10 cellular contexts compared by ENCODE assay signal in genomic region chr2:46131-46470, GRCh38. TPM values are rescaled to one million over a fixed set of nuclear protein-coding genes. Genes with fewer than 3 reads are reported as not detected.
DNase-seq lines count a peak whose midpoint lies in the region; TF ChIP-seq lines count a peak whose summit lies in the region.
"Had no signal": no experiment of that assay in that cellular context is flagged by ENCODE, and none has a peak within 500 bp of the region (broad histone marks: within the 10 kb centered on the region; RNA-seq: fewer than 3 reads in every experiment).

No MANE protein-coding gene starts in this region.

- H3K27ac Mint-ChIP-seq in activated CD4-positive, alpha-beta T cell treated with anti-CD3 and anti-CD28 coated beads, Interleukin-2, amount 10 ng/mL, durations not matched to agents 24 days and 14 days, result no peak overlapping the region
- no peak overlapping the region for H3K27ac Mint-ChIP-seq in activated CD4-positive, alpha-beta T cell treated with anti-CD3 and anti-CD28 coated beads, Interleukin-2, amount 10 ng/mL, durations not matched to agents 7 days and 5 days

- in situ Hi-C loops in transverse colon (cut with MboI; ENCODE audit: low pct_ligation_motif_present in 1 of 4, low pct_unique_long_range_greater_than_20kb in 1 of 4, low sequenced_read_pairs in 3 of 4), result no loop called here

- H3K27ac ChIP-seq in ectodermal cell (ENCODE audit: insufficient read depth, low read depth, low read length, poor library complexity, severe bottlenecking), result no peak overlapping the region
- H3K27ac ChIP-seq in mesendoderm (ENCODE audit: low read depth, low read length), result no peak overlapping the region
- peak overlapping the region; percentile 88 to 93 (median 92) for H3K27ac ChIP-seq in transverse colon

- peaks cover 18% of the 10 kb centered on the region for H3K4me1 Mint-ChIP-seq in activated CD4-positive, alpha-beta T cell treated with anti-CD3 and anti-CD28 coated beads, Interleukin-2, amount 10 ng/mL, durations not matched to agents 24 days and 14 days
- peaks cover 7% of the 10 kb centered on the region for H3K4me1 Mint-ChIP-seq in activated CD4-positive, alpha-beta T cell treated with anti-CD3 and anti-CD28 coated beads, Interleukin-2, amount 10 ng/mL, durations not matched to agents 7 days and 5 days

- H3K56ac ChIP-seq in mesendoderm (ENCODE audit: low read length), result peak overlapping the region; percentile 80

- H3K4me3 ChIP-seq in ectodermal cell (ENCODE audit: insufficient read depth, low read depth, low read length) (peak overlapping the region; percentile 53), mesendoderm (ENCODE audit: low read length) (peak overlapping the region; percentile 56), transverse colon (peak overlapping the region; percentile 11 to 73 (median 67))

- CTCF ChIA-PET in activated CD4-positive, alpha-beta T cell treated with anti-CD3 and anti-CD28 coated beads, Interleukin-2, amount 10 ng/mL, durations not matched to agents 7 days and 5 days (lab: Charles Lee), result no interaction called here
- CTCF ChIA-PET in GM10248 (lab: Yijun Ruan, JAX), result no interaction called here

- H3K36me3 ChIP-seq in ectodermal cell (ENCODE audit: control insufficient read depth, insufficient read depth, low read length) (no peaks in the 10 kb centered on the region), mesendoderm (ENCODE audit: control insufficient read depth, insufficient read depth, low read length) (no peaks in the 10 kb centered on the region), transverse colon (no peaks in the 10 kb centered on the region)

- H3K9me3 Mint-ChIP-seq in activated CD4-positive, alpha-beta T cell treated with anti-CD3 and anti-CD28 coated beads, Interleukin-2, amount 10 ng/mL, durations not matched to agents 24 days and 14 days, result no peaks in the 10 kb centered on the region
- H3K9me3 Mint-ChIP-seq in activated CD4-positive, alpha-beta T cell treated with anti-CD3 and anti-CD28 coated beads, Interleukin-2, amount 10 ng/mL, durations not matched to agents 7 days and 5 days, result no peaks in the 10 kb centered on the region

- H3K27me3 ChIP-seq in ectodermal cell (ENCODE audit: control insufficient read depth, insufficient read depth, low read length, poor library complexity, severe bottlenecking) (peaks cover 49% of the 10 kb centered on the region), mesendoderm (ENCODE audit: insufficient read depth, low read length, poor library complexity) (no peaks in the 10 kb centered on the region), transverse colon (peaks cover 47% of the 10 kb centered on the region)

- H2AK5ac ChIP-seq in mesendoderm (ENCODE audit: low read length), result no peak overlapping the region

- no peaks in the 10 kb centered on the region for H3K79me1 ChIP-seq in mesendoderm (ENCODE audit: low read length)

- peak; percentile 81 for TF ChIP-seq POLR2A in transverse colon (IDR thresholded peaks at IDR 0.05)

- peak overlapping the region; percentile 56 for H3K4ac ChIP-seq in mesendoderm (ENCODE audit: low read depth, low read length)

- WGBS in ectodermal cell, 2 experiments, result 0 to 1% methylated on average over 52 of the region's 52 CpGs
- WGBS in mesendoderm (ENCODE audit: extremely low coverage, insufficient coverage, low lambda C conversion rate), result no CpG with 5 or more reads among the region's 52 CpGs
- WGBS in transverse colon (ENCODE audit: low coverage in 1 of 2), 2 donors, result 13% methylated on average over 28 of the region's 52 CpGs; no CpG with 5 or more reads in 1 of the 2 donors

- TF ChIP-seq CTCF in transverse colon (IDR thresholded peaks at IDR 0.05) (no peak), GM10248 (IDR thresholded peaks at IDR 0.05; ENCODE audit: control extremely low read depth, extremely low read depth, low read depth, missing control alignments) (no peak)

- H2BK15ac ChIP-seq in mesendoderm (replicated peaks; ENCODE audit: low read depth), result no peak overlapping the region

- no peak overlapping the region for H3K23ac ChIP-seq in mesendoderm (ENCODE audit: low read length)

- no peak overlapping the region for H2BK5ac ChIP-seq in mesendoderm (ENCODE audit: low read length)

- peak overlapping the region; percentile 64 for H3K9ac ChIP-seq in mesendoderm (ENCODE audit: low read length)

- peaks cover 5% of the 10 kb centered on the region for H3K36me3 Mint-ChIP-seq in activated CD4-positive, alpha-beta T cell treated with anti-CD3 and anti-CD28 coated beads, Interleukin-2, amount 10 ng/mL, durations not matched to agents 24 days and 14 days (ENCODE audit: low read depth)
- H3K36me3 Mint-ChIP-seq in activated CD4-positive, alpha-beta T cell treated with anti-CD3 and anti-CD28 coated beads, Interleukin-2, amount 10 ng/mL, durations not matched to agents 7 days and 5 days (ENCODE audit: low read depth), result no peaks in the 10 kb centered on the region

- peak overlapping the region; percentile 50 for H3K4me3 Mint-ChIP-seq in activated CD4-positive, alpha-beta T cell treated with anti-CD3 and anti-CD28 coated beads, Interleukin-2, amount 10 ng/mL, durations not matched to agents 24 days and 14 days
- H3K4me3 Mint-ChIP-seq in activated CD4-positive, alpha-beta T cell treated with anti-CD3 and anti-CD28 coated beads, Interleukin-2, amount 10 ng/mL, durations not matched to agents 7 days and 5 days, result no peak overlapping the region

- intact Hi-C loops in activated CD4-positive, alpha-beta T cell treated with anti-CD3 and anti-CD28 coated beads, Interleukin-2, amount 10 ng/mL, durations not matched to agents 24 days and 14 days (cut with micrococcal nuclease), result no loop called here
- intact Hi-C loops in transverse colon (cut with DNase I; ENCODE audit: low total_unique reads), result no loop called here

- H3K4me1 ChIP-seq in ectodermal cell (ENCODE audit: control insufficient read depth, insufficient read depth, low read length) (peaks cover 8% of the 10 kb centered on the region), mesendoderm (ENCODE audit: control insufficient read depth, low read depth, low read length) (no peaks in the 10 kb centered on the region), transverse colon (peaks cover 7 to 34% (median 26%) of the 10 kb centered on the region in 4 donors)

- no peak overlapping the region for H4K5ac ChIP-seq in mesendoderm (ENCODE audit: low read length)

- no peak overlapping the region for H4K8ac ChIP-seq in mesendoderm (ENCODE audit: low read depth, low read length)

- peak overlapping the region; percentile 0 for H3K18ac ChIP-seq in mesendoderm (ENCODE audit: low read length)

- peak overlapping the region; percentile 60 for H3K4me2 ChIP-seq in mesendoderm (ENCODE audit: low read length)

- TF ChIP-seq EP300 in transverse colon (IDR thresholded peaks at IDR 0.05; ENCODE audit: low read depth), result no peak

- POLR2A ChIA-PET in activated CD4-positive, alpha-beta T cell treated with anti-CD3 and anti-CD28 coated beads, Interleukin-2, amount 10 ng/mL, durations not matched to agents 7 days and 5 days (lab: Charles Lee), result no interaction called here
- POLR2A ChIA-PET in GM10248 (lab: Yijun Ruan, JAX), result no interaction called here

- H3K9me3 ChIP-seq in ectodermal cell (ENCODE audit: control insufficient read depth, low read length) (no peaks in the 10 kb centered on the region), transverse colon (no peaks in the 10 kb centered on the region)

- peak overlapping the region; percentile 15 for H2BK120ac ChIP-seq in mesendoderm (ENCODE audit: low read depth, low read length)

- peaks cover 63% of the 10 kb centered on the region for H3K27me3 Mint-ChIP-seq in activated CD4-positive, alpha-beta T cell treated with anti-CD3 and anti-CD28 coated beads, Interleukin-2, amount 10 ng/mL, durations not matched to agents 24 days and 14 days
- peaks cover 70% of the 10 kb centered on the region for H3K27me3 Mint-ChIP-seq in activated CD4-positive, alpha-beta T cell treated with anti-CD3 and anti-CD28 coated beads, Interleukin-2, amount 10 ng/mL, durations not matched to agents 7 days and 5 days

- DNase-seq in activated CD4-positive, alpha-beta T cell treated with anti-CD3 and anti-CD28 coated beads, Interleukin-2, amount 10 ng/mL, durations not matched to agents 24 days and 14 days, result no peak
- no peak for DNase-seq in activated CD4-positive, alpha-beta T cell treated with anti-CD3 and anti-CD28 coated beads, Interleukin-2, amount 10 ng/mL, durations not matched to agents 7 days and 5 days
- DNase-seq in mesendoderm (no peak), transverse colon (no peak), NCI-H526 treated with DMSO at 0.1 percent for 48 hours (lab: John Stamatoyannopoulos, UW) (no peak), GM10248 (ENCODE audit: extremely low spot score) (no peak), globus pallidus (ENCODE audit: low spot score) (no peak)
- DNase-seq: IMR-90 had no signal

- H3K79me2 ChIP-seq in mesendoderm (ENCODE audit: control insufficient read depth, insufficient read depth, low read length), result peaks cover 2% of the 10 kb centered on the region

RNA-seq across cellular contexts. Expression of gene FAM110C, which starts 0.2 kb away (rescaled TPM):
- total RNA-seq in activated CD4-positive, alpha-beta T cell treated with anti-CD3 and anti-CD28 coated beads, Interleukin-2, amount 10 ng/mL, durations not matched to agents 24 days and 14 days, result 0.33 and 0.47 TPM in 2 replicates
- under 1 TPM; 0.21 to 0.22 TPM for total RNA-seq in activated CD4-positive, alpha-beta T cell treated with anti-CD3 and anti-CD28 coated beads, Interleukin-2, amount 10 ng/mL, durations not matched to agents 7 days and 5 days
- polyA plus RNA-seq in ectodermal cell (2013, experiment 1 of 4), result 1.3 TPM
- polyA plus RNA-seq in ectodermal cell (2013, experiment 2 of 4), result 0.57 TPM
- 0.59 TPM for polyA plus RNA-seq in ectodermal cell (2013, experiment 3 of 4)
- polyA plus RNA-seq in ectodermal cell (2013, experiment 4 of 4), result 0.97 TPM
- 2.6 TPM for polyA plus RNA-seq in mesendoderm (2013, experiment 1 of 2)
- polyA plus RNA-seq in mesendoderm (2013, experiment 2 of 2), result 3.1 TPM
- 10 to 100 TPM; 23.7 to 53.9 (median 41.8) TPM for total RNA-seq in transverse colon
- total RNA-seq: IMR-90 had no signal
- polyA plus RNA-seq: AG04450, IMR-90 had no signal

Comparison
In these comparisons a context has a peak if more than half of its experiments do, and no peak if none do; other contexts are left out.
1. H3K27ac ChIP-seq: peak in transverse colon (4 of 4); none in ectodermal cell (single experiment) and mesendoderm (single experiment).
2. RNA of gene FAM110C, which starts 0.2 kb away (total RNA-seq): 23.7 to 53.9 TPM in transverse colon; 0.33 to 0.47 TPM in activated CD4-positive, alpha-beta T cell treated with anti-CD3 and anti-CD28 coated beads, Interleukin-2, amount 10 ng/mL, durations not matched to agents 24 days and 14 days and 0.21 to 0.22 TPM in activated CD4-positive, alpha-beta T cell treated with anti-CD3 and anti-CD28 coated beads, Interleukin-2, amount 10 ng/mL, durations not matched to agents 7 days and 5 days; every median in the first group is over 10 times any median in the second.
3. Peak in every context shown above with its lines, with median percentiles within 50 percentile points of each other: H3K4me3 ChIP-seq.